ENCODE assay signal across 1 cellular context in the genomic region with DNA sequence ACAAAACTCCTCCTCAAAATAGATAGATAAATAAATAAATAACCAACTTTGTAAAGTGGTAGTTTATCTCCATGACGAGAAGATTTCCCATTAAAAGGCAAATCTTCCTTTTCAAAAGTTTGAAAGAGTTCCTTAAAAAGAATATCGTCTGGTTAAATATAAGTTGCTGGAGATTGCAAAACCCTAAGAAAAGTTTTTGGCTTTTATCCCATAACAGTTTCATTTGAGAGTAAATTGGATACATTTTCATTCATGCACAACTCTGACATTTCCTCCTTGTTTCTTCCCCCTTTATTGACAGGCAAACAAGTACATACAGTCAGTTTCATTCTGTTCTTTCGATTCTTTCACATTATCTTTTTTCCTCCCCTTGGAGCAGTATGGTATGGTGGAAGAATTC.
TF ChIP-seq lines count a peak whose summit lies in the region.

No MANE protein-coding gene starts in this region.

TF ChIP-seq in K562, 482 proteins besides CTCF, POLR2A, EP300 and RAD21:
- TF ChIP-seq ZNF274 (IDR thresholded peaks at IDR 0.05; ENCODE audit: borderline replicate concordance, low read depth, low read length) (no peak), CC2D1A (IDR thresholded peaks at IDR 0.05) (no peak), ZNF717 (CRISPR knock-in tag; IDR thresholded peaks at IDR 0.05) (no peak), DIDO1 (tag; IDR thresholded peaks at IDR 0.05; ENCODE audit: low read depth) (no peak), ERF (CRISPR knock-in tag; IDR thresholded peaks at IDR 0.05) (no peak), SMAD1 (IDR thresholded peaks at IDR 0.05; ENCODE audit: low read depth, low read length, partially characterized antibody) (no peak), RBM34 (IDR thresholded peaks at IDR 0.05; ENCODE audit: borderline replicate concordance, insufficient read depth, low read length) (no peak), ZFP1 (CRISPR knock-in tag; IDR thresholded peaks at IDR 0.05) (no peak), ZNF551 (CRISPR knock-in tag; IDR thresholded peaks at IDR 0.05) (no peak), HEY1 (CRISPR knock-in tag; IDR thresholded peaks at IDR 0.05; ENCODE audit: borderline replicate concordance) (no peak), RBM39 (optimal IDR thresholded peaks at IDR 0.05; ENCODE audit: low read depth, low read length) (no peak), TGIF2 (CRISPR knock-in tag; IDR thresholded peaks at IDR 0.05) (no peak), ZNF217 (CRISPR knock-in tag; IDR thresholded peaks at IDR 0.05) (no peak), NFYB (IDR thresholded peaks at IDR 0.05; ENCODE audit: extremely low read depth, insufficient read length) (no peak), ESRRA (IDR thresholded peaks at IDR 0.05; ENCODE audit: borderline replicate concordance, low read depth) (no peak)
- TF ChIP-seq, protein P1, sequence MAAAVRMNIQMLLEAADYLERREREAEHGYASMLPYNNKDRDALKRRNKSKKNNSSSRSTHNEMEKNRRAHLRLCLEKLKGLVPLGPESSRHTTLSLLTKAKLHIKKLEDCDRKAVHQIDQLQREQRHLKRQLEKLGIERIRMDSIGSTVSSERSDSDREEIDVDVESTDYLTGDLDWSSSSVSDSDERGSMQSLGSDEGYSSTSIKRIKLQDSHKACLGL (CRISPR knock-in tag; IDR thresholded peaks at IDR 0.05; ENCODE audit: borderline replicate concordance, poor library complexity, severe bottlenecking): no peak
- TF ChIP-seq, protein P2, sequence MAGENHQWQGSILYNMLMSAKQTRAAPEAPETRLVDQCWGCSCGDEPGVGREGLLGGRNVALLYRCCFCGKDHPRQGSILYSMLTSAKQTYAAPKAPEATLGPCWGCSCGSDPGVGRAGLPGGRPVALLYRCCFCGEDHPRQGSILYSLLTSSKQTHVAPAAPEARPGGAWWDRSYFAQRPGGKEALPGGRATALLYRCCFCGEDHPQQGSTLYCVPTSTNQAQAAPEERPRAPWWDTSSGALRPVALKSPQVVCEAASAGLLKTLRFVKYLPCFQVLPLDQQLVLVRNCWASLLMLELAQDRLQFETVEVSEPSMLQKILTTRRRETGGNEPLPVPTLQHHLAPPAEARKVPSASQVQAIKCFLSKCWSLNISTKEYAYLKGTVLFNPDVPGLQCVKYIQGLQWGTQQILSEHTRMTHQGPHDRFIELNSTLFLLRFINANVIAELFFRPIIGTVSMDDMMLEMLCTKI (IDR thresholded peaks at IDR 0.05; ENCODE audit: partially characterized antibody): no peak
- TF ChIP-seq, protein P3, sequence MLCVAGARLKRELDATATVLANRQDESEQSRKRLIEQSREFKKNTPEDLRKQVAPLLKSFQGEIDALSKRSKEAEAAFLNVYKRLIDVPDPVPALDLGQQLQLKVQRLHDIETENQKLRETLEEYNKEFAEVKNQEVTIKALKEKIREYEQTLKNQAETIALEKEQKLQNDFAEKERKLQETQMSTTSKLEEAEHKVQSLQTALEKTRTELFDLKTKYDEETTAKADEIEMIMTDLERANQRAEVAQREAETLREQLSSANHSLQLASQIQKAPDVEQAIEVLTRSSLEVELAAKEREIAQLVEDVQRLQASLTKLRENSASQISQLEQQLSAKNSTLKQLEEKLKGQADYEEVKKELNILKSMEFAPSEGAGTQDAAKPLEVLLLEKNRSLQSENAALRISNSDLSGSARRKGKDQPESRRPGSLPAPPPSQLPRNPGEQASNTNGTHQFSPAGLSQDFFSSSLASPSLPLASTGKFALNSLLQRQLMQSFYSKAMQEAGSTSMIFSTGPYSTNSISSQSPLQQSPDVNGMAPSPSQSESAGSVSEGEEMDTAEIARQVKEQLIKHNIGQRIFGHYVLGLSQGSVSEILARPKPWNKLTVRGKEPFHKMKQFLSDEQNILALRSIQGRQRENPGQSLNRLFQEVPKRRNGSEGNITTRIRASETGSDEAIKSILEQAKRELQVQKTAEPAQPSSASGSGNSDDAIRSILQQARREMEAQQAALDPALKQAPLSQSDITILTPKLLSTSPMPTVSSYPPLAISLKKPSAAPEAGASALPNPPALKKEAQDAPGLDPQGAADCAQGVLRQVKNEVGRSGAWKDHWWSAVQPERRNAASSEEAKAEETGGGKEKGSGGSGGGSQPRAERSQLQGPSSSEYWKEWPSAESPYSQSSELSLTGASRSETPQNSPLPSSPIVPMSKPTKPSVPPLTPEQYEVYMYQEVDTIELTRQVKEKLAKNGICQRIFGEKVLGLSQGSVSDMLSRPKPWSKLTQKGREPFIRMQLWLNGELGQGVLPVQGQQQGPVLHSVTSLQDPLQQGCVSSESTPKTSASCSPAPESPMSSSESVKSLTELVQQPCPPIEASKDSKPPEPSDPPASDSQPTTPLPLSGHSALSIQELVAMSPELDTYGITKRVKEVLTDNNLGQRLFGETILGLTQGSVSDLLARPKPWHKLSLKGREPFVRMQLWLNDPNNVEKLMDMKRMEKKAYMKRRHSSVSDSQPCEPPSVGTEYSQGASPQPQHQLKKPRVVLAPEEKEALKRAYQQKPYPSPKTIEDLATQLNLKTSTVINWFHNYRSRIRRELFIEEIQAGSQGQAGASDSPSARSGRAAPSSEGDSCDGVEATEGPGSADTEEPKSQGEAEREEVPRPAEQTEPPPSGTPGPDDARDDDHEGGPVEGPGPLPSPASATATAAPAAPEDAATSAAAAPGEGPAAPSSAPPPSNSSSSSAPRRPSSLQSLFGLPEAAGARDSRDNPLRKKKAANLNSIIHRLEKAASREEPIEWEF (CRISPR knock-in tag; IDR thresholded peaks at IDR 0.05): no peak
- TF ChIP-seq, protein P4, sequence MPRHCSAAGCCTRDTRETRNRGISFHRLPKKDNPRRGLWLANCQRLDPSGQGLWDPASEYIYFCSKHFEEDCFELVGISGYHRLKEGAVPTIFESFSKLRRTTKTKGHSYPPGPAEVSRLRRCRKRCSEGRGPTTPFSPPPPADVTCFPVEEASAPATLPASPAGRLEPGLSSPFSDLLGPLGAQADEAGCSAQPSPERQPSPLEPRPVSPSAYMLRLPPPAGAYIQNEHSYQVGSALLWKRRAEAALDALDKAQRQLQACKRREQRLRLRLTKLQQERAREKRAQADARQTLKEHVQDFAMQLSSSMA (CRISPR knock-in tag; IDR thresholded peaks at IDR 0.05): no peak
